ENCODE assay signal across 8 cellular contexts in genomic region chr9:35051069-35051967, GRCh38. TPM values are rescaled to one million over a fixed set of nuclear protein-coding genes. Genes with fewer than 3 reads are reported as not detected.
A peak's percentile ranks its signal among the peaks of the same experiment; 100 is the strongest.
DNase-seq lines count a peak whose midpoint lies in the region; ATAC-seq and TF ChIP-seq lines count a peak whose summit lies in the region.

No MANE protein-coding gene starts in this region.

- no peak for TF ChIP-seq POLR2A in erythroblast (IDR thresholded peaks at IDR 0.05; ENCODE audit: low read length)

- H3K79me2 ChIP-seq in neural progenitor cell (ENCODE audit: low read depth): no peaks in the 10 kb centered on the region

- H3K9me3 Mint-ChIP-seq in activated CD4-positive, alpha-beta memory T cell treated with anti-CD3 and anti-CD28 coated beads, Interleukin-2, amount 10 ng/mL, durations not matched to agents 7 days and 5 days: no peaks in the 10 kb centered on the region
- peaks cover 3% of the 10 kb centered on the region for H3K9me3 Mint-ChIP-seq in neural progenitor cell

- no peak for ATAC-seq in HG02938 (IDR thresholded peaks at IDR 0.05; ENCODE audit: unreplicated experiment)

- no peak overlapping the region for H3K4me3 Mint-ChIP-seq in activated CD4-positive, alpha-beta memory T cell treated with anti-CD3 and anti-CD28 coated beads, Interleukin-2, amount 10 ng/mL, durations not matched to agents 7 days and 5 days
- no peak overlapping the region for H3K4me3 Mint-ChIP-seq in neural progenitor cell

- no peak overlapping the region for H3K4me2 ChIP-seq in neural progenitor cell

- POLR2A ChIA-PET in activated CD4-positive, alpha-beta memory T cell treated with anti-CD3 and anti-CD28 coated beads, Interleukin-2, amount 10 ng/mL, durations not matched to agents 7 days and 5 days (lab: Charles Lee): interaction anchor here (0.5 to 3.2 kb wide), 10 partner anchors 8 to 643 kb away, joined by 3 to 21 read pairs (median 4); partner anchors contain the start of genes FANCG and VCP

- H3K36me3 ChIP-seq in neural progenitor cell: peaks cover 9% of the 10 kb centered on the region

- no peak overlapping the region for H3K9ac ChIP-seq in neural progenitor cell

- H3K27ac Mint-ChIP-seq in activated CD4-positive, alpha-beta memory T cell treated with anti-CD3 and anti-CD28 coated beads, Interleukin-2, amount 10 ng/mL, durations not matched to agents 7 days and 5 days: no peak overlapping the region
- H3K27ac Mint-ChIP-seq in neural progenitor cell: no peak overlapping the region

- no peak overlapping the region for H2AFZ ChIP-seq in neural progenitor cell (replicated peaks)

- H3K27me3 Mint-ChIP-seq in activated CD4-positive, alpha-beta memory T cell treated with anti-CD3 and anti-CD28 coated beads, Interleukin-2, amount 10 ng/mL, durations not matched to agents 7 days and 5 days: no peaks in the 10 kb centered on the region
- peaks cover 4% of the 10 kb centered on the region for H3K27me3 Mint-ChIP-seq in neural progenitor cell (ENCODE audit: insufficient read depth, low read depth)

- peaks cover 31% of the 10 kb centered on the region for H3F3A ChIP-seq in neural progenitor cell (ENCODE audit: low read depth)

- no peaks in the 10 kb centered on the region for H3K27me3 ChIP-seq in neural progenitor cell

- in situ Hi-C loops in ACHN (cut with HindIII; ENCODE audit: low pct_ligation_motif_present, low pct_unique_long_range_greater_than_20kb, low sequenced_read_pairs): no loop called here

- DNase-seq in ACHN: peak; percentile 46
- peak; percentile 57 for DNase-seq in GM12865 (ENCODE audit: low read depth)
- DNase-seq in NCI-H2029 treated with DMSO at 0.1 percent for 48 hours (lab: John Stamatoyannopoulos, UW): peak; percentile 7
- DNase-seq in activated CD4-positive, alpha-beta memory T cell treated with anti-CD3 and anti-CD28 coated beads, Interleukin-2, amount 10 ng/mL, durations not matched to agents 7 days and 5 days: peak; percentile 49
- peak; percentile 47 to 60 for DNase-seq in erythroblast (lab: John Stamatoyannopoulos, UW)
- peak; percentile 60 for DNase-seq in neural progenitor cell (ENCODE audit: low spot score)
- no peak for DNase-seq in GM19240 (ENCODE audit: insufficient read length, low spot score)

- CTCF ChIA-PET in activated CD4-positive, alpha-beta memory T cell treated with anti-CD3 and anti-CD28 coated beads, Interleukin-2, amount 10 ng/mL, durations not matched to agents 7 days and 5 days (lab: Charles Lee): interaction anchor here (0.6 to 2.7 kb wide), 34 partner anchors 8 to 552 kb away, joined by 3 to 51 read pairs (median 4); partner anchors contain the start of genes DNAJB5, FANCG, PIGO and STOML2

- H3K4me1 ChIP-seq in neural progenitor cell: no peaks in the 10 kb centered on the region

- H3K9me3 ChIP-seq in neural progenitor cell (ENCODE audit: low read depth): no peaks in the 10 kb centered on the region

- H3K27ac ChIP-seq in neural progenitor cell: no peak overlapping the region

- no peaks in the 10 kb centered on the region for H4K20me1 ChIP-seq in neural progenitor cell (ENCODE audit: low read depth)

- no peaks in the 10 kb centered on the region for H3K4me1 Mint-ChIP-seq in activated CD4-positive, alpha-beta memory T cell treated with anti-CD3 and anti-CD28 coated beads, Interleukin-2, amount 10 ng/mL, durations not matched to agents 7 days and 5 days
- no peaks in the 10 kb centered on the region for H3K4me1 Mint-ChIP-seq in neural progenitor cell

- H3K4me3 ChIP-seq in GM12865 (ENCODE audit: low read depth, low read length) (no peak overlapping the region), neural progenitor cell (no peak overlapping the region)

- TF ChIP-seq CTCF in GM12865 (IDR thresholded peaks at IDR 0.05; ENCODE audit: insufficient read depth, low read depth, low read length, missing control alignments) (peak; percentile 67), neural progenitor cell (IDR thresholded peaks at IDR 0.05) (peak; percentile 73)

- peaks cover 47% of the 10 kb centered on the region for H3K36me3 Mint-ChIP-seq in activated CD4-positive, alpha-beta memory T cell treated with anti-CD3 and anti-CD28 coated beads, Interleukin-2, amount 10 ng/mL, durations not matched to agents 7 days and 5 days (ENCODE audit: low read depth)
- peaks cover 57% of the 10 kb centered on the region for H3K36me3 Mint-ChIP-seq in neural progenitor cell

RNA-seq across cellular contexts. Expression of gene VCP, which starts 21.1 kb away (rescaled TPM):
- total RNA-seq in activated CD4-positive, alpha-beta memory T cell treated with anti-CD3 and anti-CD28 coated beads, Interleukin-2, amount 10 ng/mL, durations not matched to agents 7 days and 5 days: 100 to 1,000 TPM; 224 to 236 TPM
- 238 and 309 TPM in 2 replicates for total RNA-seq in neural progenitor cell (ENCODE audit: low replicate concordance)

RNA-seq across cellular contexts. Expression of gene FANCG, which starts 28.4 kb away (rescaled TPM):
- total RNA-seq in activated CD4-positive, alpha-beta memory T cell treated with anti-CD3 and anti-CD28 coated beads, Interleukin-2, amount 10 ng/mL, durations not matched to agents 7 days and 5 days: 100 to 1,000 TPM in 1 of 2 experiments, 10 to 100 TPM in 1; 97.0 to 100 TPM
- total RNA-seq in neural progenitor cell (ENCODE audit: low replicate concordance): 89.4 and 97.1 TPM in 2 replicates

RNA-seq across cellular contexts. Expression of gene PIGO, which starts 45.1 kb away (rescaled TPM):
- total RNA-seq in activated CD4-positive, alpha-beta memory T cell treated with anti-CD3 and anti-CD28 coated beads, Interleukin-2, amount 10 ng/mL, durations not matched to agents 7 days and 5 days: 10 to 100 TPM; 22.8 to 28.6 TPM
- total RNA-seq in neural progenitor cell (ENCODE audit: low replicate concordance): 12.3 and 21.6 TPM in 2 replicates

RNA-seq across cellular contexts. Expression of gene STOML2, which starts 51.6 kb away (rescaled TPM):
- 10 to 100 TPM; 96.0 to 96.9 TPM for total RNA-seq in activated CD4-positive, alpha-beta memory T cell treated with anti-CD3 and anti-CD28 coated beads, Interleukin-2, amount 10 ng/mL, durations not matched to agents 7 days and 5 days
- total RNA-seq in neural progenitor cell (ENCODE audit: low replicate concordance): 114 and 130 TPM in 2 replicates
